In the genomic region with DNA sequence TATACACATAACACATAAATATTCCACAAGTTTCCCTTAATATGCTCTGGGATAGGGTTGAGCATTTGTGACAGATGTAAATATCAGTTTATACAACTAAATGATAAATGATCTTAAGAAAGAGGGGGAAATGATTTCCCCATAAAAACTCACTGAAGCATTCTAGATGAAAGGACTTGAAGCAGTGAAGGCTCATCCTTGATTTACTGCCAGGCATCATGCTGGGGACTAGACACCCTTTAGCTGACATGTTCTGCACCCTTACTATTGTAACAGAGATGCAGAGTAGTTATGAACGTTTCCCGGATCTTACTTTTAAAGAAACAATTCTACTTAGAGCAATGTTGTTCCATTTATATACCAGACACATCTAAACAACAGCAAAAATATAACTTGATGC, we compare ENCODE assay signal across 25 cellular contexts.
"Had no signal": no experiment of that assay in that cellular context is flagged by ENCODE, and none has a peak within 500 bp of the region (broad histone marks: within the 10 kb centered on the region; RNA-seq: fewer than 3 reads in every experiment).

No MANE protein-coding gene starts in this region.

- H3K4me3 ChIP-seq: colonic mucosa, coronary artery, dorsolateral prefrontal cortex, esophagus muscularis mucosa, esophagus squamous epithelium, gastrocnemius medialis, gastroesophageal sphincter, heart left ventricle, heart right ventricle had no signal

- H3K27ac Mint-ChIP-seq: dendritic cell treated with granulocyte-macrophage colony-stimulating factor and Interleukin-4, amounts not matched to agents 40 ng/mL and 50 ng/mL, for 4 days; effector memory CD8-positive, alpha-beta T cell; endodermal cell had no signal

- H3K9me3 ChIP-seq: colonic mucosa, esophagus muscularis mucosa, esophagus squamous epithelium, gastrocnemius medialis, gastroesophageal sphincter, heart left ventricle, heart right ventricle had no signal

- H3K27ac ChIP-seq: colonic mucosa, coronary artery, dorsolateral prefrontal cortex, epithelial cell of prostate, esophagus muscularis mucosa, esophagus squamous epithelium, foreskin keratinocyte, gastrocnemius medialis, gastroesophageal sphincter, heart left ventricle, heart right ventricle had no signal

- H3K9me3 Mint-ChIP-seq: dendritic cell treated with granulocyte-macrophage colony-stimulating factor and Interleukin-4, amounts not matched to agents 40 ng/mL and 50 ng/mL, for 4 days; endodermal cell had no signal

- H3K36me3 ChIP-seq: colonic mucosa, esophagus muscularis mucosa, esophagus squamous epithelium, gastrocnemius medialis, gastroesophageal sphincter, heart left ventricle, heart right ventricle had no signal

- DNase-seq: colonic mucosa; cortex of kidney; dermis blood vessel endothelial cell; dorsolateral prefrontal cortex; effector CD4-positive, alpha-beta T cell; effector CD8-positive, alpha-beta T cell; effector memory CD4-positive, alpha-beta T cell; effector memory CD8-positive, alpha-beta T cell; endodermal cell; erythroblast; esophagus squamous epithelium; foreskin fibroblast; foreskin keratinocyte; foreskin melanocyte; gastrocnemius medialis; glutamatergic neuron; head of caudate nucleus; heart left ventricle; heart right ventricle had no signal

- H3K4me3 Mint-ChIP-seq: dendritic cell treated with granulocyte-macrophage colony-stimulating factor and Interleukin-4, amounts not matched to agents 40 ng/mL and 50 ng/mL, for 4 days; effector memory CD8-positive, alpha-beta T cell; endodermal cell had no signal

- ATAC-seq: effector memory CD8-positive, alpha-beta T cell; esophagus mucosa; foreskin keratinocyte; gastrocnemius medialis; gastroesophageal sphincter; heart left ventricle; heart right ventricle had no signal

- H3K27me3 Mint-ChIP-seq: dendritic cell treated with granulocyte-macrophage colony-stimulating factor and Interleukin-4, amounts not matched to agents 40 ng/mL and 50 ng/mL, for 4 days; effector memory CD8-positive, alpha-beta T cell had no signal

- H3K27me3 ChIP-seq: colonic mucosa, dorsolateral prefrontal cortex, esophagus muscularis mucosa, esophagus squamous epithelium, foreskin keratinocyte, gastrocnemius medialis, gastroesophageal sphincter, heart left ventricle, heart right ventricle had no signal

- H3K4me1 Mint-ChIP-seq: endodermal cell had no signal

- H3K4me1 ChIP-seq: colonic mucosa, esophagus muscularis mucosa, esophagus squamous epithelium, foreskin keratinocyte, gastrocnemius medialis, gastroesophageal sphincter, heart left ventricle, heart right ventricle had no signal
